8 cellular contexts compared by ENCODE assay signal in the genomic region with DNA sequence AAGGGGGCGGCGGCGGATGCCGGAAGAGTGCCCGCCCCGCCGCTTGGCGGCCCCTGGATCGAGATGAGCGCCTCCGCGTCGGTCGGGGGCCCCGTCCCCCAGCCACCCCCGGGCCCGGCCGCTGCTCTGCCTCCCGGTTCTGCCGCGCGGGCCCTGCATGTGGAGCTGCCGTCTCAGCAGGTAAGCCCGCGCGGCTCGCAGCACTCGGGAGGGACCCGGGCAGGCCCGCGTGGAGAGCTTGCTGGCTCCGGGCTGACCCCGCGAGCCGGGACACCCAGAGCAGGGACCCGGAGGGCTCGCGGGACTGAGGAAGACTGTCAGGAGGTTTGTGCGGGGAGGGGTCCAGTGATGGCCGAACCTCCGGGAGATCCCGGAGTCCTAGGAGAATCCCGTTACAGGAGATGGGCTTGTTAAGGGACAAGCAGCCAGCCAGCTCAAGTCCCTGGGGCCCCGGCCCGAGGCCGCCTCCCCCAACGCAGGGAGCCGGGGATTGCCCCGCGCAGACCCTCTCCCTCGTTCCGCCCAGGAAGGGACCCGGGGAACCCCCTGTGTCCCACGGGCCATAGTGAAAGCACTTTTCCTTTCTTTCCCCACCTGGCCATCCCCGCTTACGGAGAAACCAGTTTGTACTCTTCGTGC. TPM values are rescaled to one million over a fixed set of nuclear protein-coding genes. Genes with fewer than 3 reads are reported as not detected.
A peak's percentile ranks its signal among the peaks of the same experiment; 100 is the strongest.
DNase-seq lines count a peak whose midpoint lies in the region; ATAC-seq and TF ChIP-seq lines count a peak whose summit lies in the region.

No MANE protein-coding gene starts in this region.

- CTCF ChIA-PET in PC-3 (lab: Charles Lee) = interaction anchor here (0.5 kb wide), 1 partner anchor 45 kb away, joined by 3 read pairs; no protein-coding TSS in a partner anchor

- intact Hi-C loops in PC-3 (cut with micrococcal nuclease) (loop anchor here (10.0 kb wide), 1 partner anchor 629 kb away; the partner anchor contains the start of gene EMSY), spleen (cut with DNase I; ENCODE audit: low total_unique reads) (no loop called here)

- TF ChIP-seq CTCF in PC-3 (conservative IDR thresholded peaks at IDR 0.05; ENCODE audit: low read depth, low read length) (no peak), spleen (IDR thresholded peaks at IDR 0.05 in 8 of 11, conservative IDR thresholded peaks at IDR 0.05 in 3 of 11) (no peak)

- H3K36me3 ChIP-seq in PC-3 (ENCODE audit: low read depth, low read length) (no peaks in the 10 kb centered on the region), adipocyte (ENCODE audit: control insufficient read depth, insufficient read depth, low read length, severe bottlenecking) (no peaks in the 10 kb centered on the region), iPS DF 6.9 (ENCODE audit: control insufficient read depth, insufficient read depth, low read length) (no peaks in the 10 kb centered on the region), spleen (no peaks in the 10 kb centered on the region)

- ATAC-seq in HG02840 (IDR thresholded peaks at IDR 0.05; ENCODE audit: low FRiP score, unreplicated experiment) (peak; percentile 21), PC-3 (peak; percentile 8)

- H3K27ac ChIP-seq in PC-3 (ENCODE audit: low read length) (peak overlapping the region; percentile 20), iPS DF 6.9 (ENCODE audit: low read length) (no peak overlapping the region), spleen (peak overlapping the region; percentile 93 to 99 (median 96))

- BruUV-seq in PC-3 (replicated peaks; lab: Mats Ljungman, UMichigan) = no TSS peak

- DNase-seq in NCI-H2029 (lab: John Stamatoyannopoulos, UW) (peak; percentile 39), NCI-H2029 treated with DMSO at 0.1 percent for 48 hours (lab: John Stamatoyannopoulos, UW) (no peak), PC-3 (peak; percentile 33), adipocyte (ENCODE audit: low read depth) (peak; percentile 68), iPS DF 6.9 (ENCODE audit: low read depth, low spot score) (no peak), spleen (peak; percentile 95), retina (no peak)

- H2AFZ ChIP-seq in PC-3 (ENCODE audit: low read length) = peak overlapping the region; percentile 78

- H3K4me3 ChIP-seq in PC-3 (ENCODE audit: low read length) (peak overlapping the region; percentile 81), adipocyte (ENCODE audit: low read length) (peak overlapping the region; percentile 98), iPS DF 6.9 (ENCODE audit: low read length) (peak overlapping the region; percentile 92), spleen (peak overlapping the region; percentile 69 to 96 (median 94))

- no peaks in the 10 kb centered on the region for H3F3A ChIP-seq in PC-3 (ENCODE audit: low read length, unreplicated experiment)

- peaks cover 8% of the 10 kb centered on the region; the same call in 1 of the 2 replicates for H4K20me1 ChIP-seq in PC-3 (ENCODE audit: low read length)

- no peaks in the 10 kb centered on the region for H3K9me3 ChIP-seq in PC-3 (ENCODE audit: low read length)
- H3K9me3 ChIP-seq in adipocyte (ENCODE audit: control insufficient read depth, low read length) = no peaks in the 10 kb centered on the region
- H3K9me3 ChIP-seq in iPS DF 6.9 (ENCODE audit: control insufficient read depth, insufficient read depth, low read length) = no peaks in the 10 kb centered on the region
- no peaks in the 10 kb centered on the region for H3K9me3 ChIP-seq in spleen

- peaks cover 52% of the 10 kb centered on the region for H3K79me2 ChIP-seq in PC-3 (ENCODE audit: low read length)

- no peaks in the 10 kb centered on the region for H3K9me2 ChIP-seq in PC-3 (replicated peaks; ENCODE audit: low read length)

- POLR2A ChIA-PET in PC-3 (lab: Charles Lee; ENCODE audit: unreplicated experiment) = interaction anchor here (0.6 to 0.7 kb wide), 4 partner anchors 12 to 52 kb away, joined by 3 to 7 read pairs (median 4); no protein-coding TSS in a partner anchor

- no peaks in the 10 kb centered on the region for H3K27me3 ChIP-seq in PC-3 (ENCODE audit: low read length)
- H3K27me3 ChIP-seq in adipocyte (replicated peaks; ENCODE audit: control insufficient read depth, insufficient read depth, low read length) = no peaks in the 10 kb centered on the region
- H3K27me3 ChIP-seq in iPS DF 6.9 (ENCODE audit: control insufficient read depth, insufficient read depth, low read length) = no peaks in the 10 kb centered on the region
- H3K27me3 ChIP-seq in spleen (replicated peaks in 1 of 7) = no peaks in the 10 kb centered on the region

- H3K4me1 ChIP-seq in PC-3 (ENCODE audit: insufficient read depth, low read length) (peaks cover 36% of the 10 kb centered on the region), adipocyte (ENCODE audit: control insufficient read depth, insufficient read depth, low read length) (peaks cover 44% of the 10 kb centered on the region), iPS DF 6.9 (ENCODE audit: control insufficient read depth, insufficient read depth, low read length) (peaks cover 2% of the 10 kb centered on the region; the same call in 1 of the 2 replicates), spleen (peaks cover 19 to 72% (median 61%) of the 10 kb centered on the region in 6 donors)

- no peak for TF ChIP-seq POLR2A in spleen (IDR thresholded peaks at IDR 0.05)

- H3K9ac ChIP-seq in PC-3 (ENCODE audit: low read length) (peak overlapping the region; percentile 83), adipocyte (ENCODE audit: low read length) (peak overlapping the region; percentile 96)

- no CpG with 5 or more reads among the region's 57 CpGs for WGBS in iPS DF 6.9 (ENCODE audit: insufficient coverage, insufficient read length)
- 0 to 1% (median 1%) methylated on average over 24 to 57 of the region's 57 CpGs for WGBS in spleen, 5 donors

- H3K4me2 ChIP-seq in PC-3 (ENCODE audit: low read length) = peak overlapping the region; percentile 88

RNA-seq across cellular contexts. Expression of gene UVRAG, which starts 0.5 kb away (rescaled TPM):
- total RNA-seq in PC-3 (2014; rRNA removed) (13.0 and 14.9 TPM in 2 replicates), spleen (10 to 100 TPM; 35.0 to 80.8 (median 58.8) TPM)
- polyA plus RNA-seq in spleen = 10 to 100 TPM; 13.8 to 15.7 (median 14.8) TPM

RNA-seq across cellular contexts. Expression of gene DGAT2, which starts 46.9 kb away (rescaled TPM):
- total RNA-seq in PC-3 (2014; rRNA removed) (14.3 and 18.5 TPM in 2 replicates), spleen (10 to 100 TPM; 14.1 to 71.7 (median 22.5) TPM)
- 1 to 10 TPM; 3.5 to 9.5 (median 6.4) TPM for polyA plus RNA-seq in spleen

Comparison
In these comparisons a context has a peak if more than half of its experiments do, and no peak if none do; other contexts are left out.
1. DNase-seq: peak in NCI-H2029 (single experiment), PC-3 (single experiment), adipocyte (single experiment) and spleen (single experiment); none in NCI-H2029 treated with DMSO at 0.1 percent for 48 hours (single experiment), iPS DF 6.9 (single experiment) and retina (single experiment).
2. Peak in every context shown above with its lines, with median percentiles within 50 percentile points of each other: H3K4me3 ChIP-seq.